ENCODE assay signal across 34 cellular contexts in genomic region chr1:27176954-27177353, GRCh38.
"Had no signal": no experiment of that assay in that cellular context is flagged by ENCODE, and none has a peak within 500 bp of the region (broad histone marks: within the 10 kb centered on the region; RNA-seq: fewer than 3 reads in every experiment).

No MANE protein-coding gene starts in this region.

- H3K27ac ChIP-seq: KMS-11 had no signal

- DNase-seq: Kasumi-1, KG1, MG63, MM.1S, MV-4-11, NCI-H1048, NCI-H1092, NCI-H1092 treated with DMSO at 0.1 percent for 48 hours, NCI-H1105, NCI-H1105 treated with DMSO at 0.1 percent for 48 hours, NCI-H1417, NCI-H1417 treated with DMSO at 0.1 percent for 48 hours, NCI-H1436, NCI-H1436 treated with DMSO at 0.1 percent for 48 hours, NCI-H146, NCI-H1694, NCI-H1694 treated with DMSO at 0.1 percent for 48 hours, NCI-H187, NCI-H187 treated with DMSO at 0.1 percent for 48 hours, NCI-H1930, NCI-H2029, NCI-H2029 treated with DMSO at 0.1 percent for 48 hours, NCI-H2081, NCI-H2081 treated with DMSO at 0.1 percent for 48 hours, NCI-H2107, NCI-H2171, NCI-H2171 treated with DMSO at 0.1 percent for 48 hours, NCI-H2227 treated with DMSO at 0.1 percent for 48 hours, NCI-H226, NCI-H345, NCI-H446, NCI-H446 treated with DMSO at 0.1 percent for 48 hours, NCI-H510A had no signal

- H3K4me3 ChIP-seq: MG63 had no signal

- H3K36me3 ChIP-seq: MG63 had no signal

- H3K4me2 ChIP-seq: KMS-11 had no signal

- H3K9ac ChIP-seq: KMS-11 had no signal

- H3K27me3 ChIP-seq: MG63 had no signal
